ENCODE assay signal across 8 cellular contexts in genomic region chr13:41017153-41017552, GRCh38. TPM values are rescaled to one million over a fixed set of nuclear protein-coding genes. Genes with fewer than 3 reads are reported as not detected.
A peak's percentile ranks its signal among the peaks of the same experiment; 100 is the strongest.
DNase-seq lines count a peak whose midpoint lies in the region; ATAC-seq and TF ChIP-seq lines count a peak whose summit lies in the region.

No MANE protein-coding gene starts in this region.

- H3K27ac Mint-ChIP-seq in CD14-positive monocyte, result peak overlapping the region; percentile 88 to 100 (median 99)
- H3K27ac Mint-ChIP-seq in activated naive CD4-positive, alpha-beta T cell treated with anti-CD3 and anti-CD28 coated beads, Interleukin-2, amount 50 U/mL, for 72 hours, result peak overlapping the region; percentile 95 to 97

- H3K9me2 ChIP-seq in Loucy (replicated peaks; ENCODE audit: low read depth, low read length), result no peaks in the 10 kb centered on the region

- no peak overlapping the region for H2AFZ ChIP-seq in Loucy (ENCODE audit: low read length)

- H3K4me2 ChIP-seq in Loucy (ENCODE audit: low read depth, low read length, poor library complexity, severe bottlenecking), result peak overlapping the region; percentile 71

- H3K4me3 Mint-ChIP-seq in CD14-positive monocyte, result peak overlapping the region; percentile 83 to 93

- H3K4me1 ChIP-seq in Loucy (ENCODE audit: insufficient read depth, low read length, poor library complexity, severe bottlenecking), result peaks cover 46% of the 10 kb centered on the region

- peak overlapping the region; percentile 93 for H3K9ac ChIP-seq in Loucy (ENCODE audit: low read depth, low read length, poor library complexity, severe bottlenecking)

- DNase-seq in CD14-positive monocyte (ENCODE audit: low spot score), result peak; percentile 80
- no peak for DNase-seq in activated naive CD4-positive, alpha-beta T cell treated with anti-CD3 and anti-CD28 coated beads, Interleukin-2, amount 50 U/mL, for 72 hours (ENCODE audit: low spot score in 2 of 2)
- DNase-seq in mucosa of gallbladder (ENCODE audit: low spot score), result peak; percentile 45
- no peak for DNase-seq in OCI-M2 (lab: John Stamatoyannopoulos, UW; ENCODE audit: unreplicated experiment)
- DNase-seq in NCI-H2029 (lab: John Stamatoyannopoulos, UW), result no peak
- no peak for DNase-seq in NCI-H2196 (lab: John Stamatoyannopoulos, UW; ENCODE audit: unreplicated experiment)

- H3K27me3 Mint-ChIP-seq in CD14-positive monocyte (ENCODE audit: low read depth in 3 of 3), result no peaks in the 10 kb centered on the region

- peak overlapping the region; percentile 75 for H3K4me3 ChIP-seq in Loucy (ENCODE audit: low read length, poor library complexity, severe bottlenecking)

- H3K9me3 ChIP-seq in Loucy (ENCODE audit: insufficient read depth, low read depth, low read length), result no peaks in the 10 kb centered on the region

- H3K9me3 Mint-ChIP-seq in CD14-positive monocyte, result no peaks in the 10 kb centered on the region
- H3K9me3 Mint-ChIP-seq in activated naive CD4-positive, alpha-beta T cell treated with anti-CD3 and anti-CD28 coated beads, Interleukin-2, amount 50 U/mL, for 72 hours, result no peaks in the 10 kb centered on the region

- TF ChIP-seq CTCF in CD14-positive monocyte (IDR thresholded peaks at IDR 0.05) (no peak), Loucy (conservative IDR thresholded peaks at IDR 0.05; ENCODE audit: low read length) (no peak)

- H4K20me1 ChIP-seq in Loucy (ENCODE audit: insufficient read depth, low read length, poor library complexity, severe bottlenecking), result peaks cover 61% of the 10 kb centered on the region

- intact Hi-C loops in CD14-positive monocyte (cut with micrococcal nuclease), result loop anchor here (5.0 kb wide), 2 partner anchors 35 kb away; no protein-coding TSS in a partner anchor

- H3F3A ChIP-seq in Loucy (ENCODE audit: low read depth), result peaks cover 3% of the 10 kb centered on the region; the same call in 1 of the 2 replicates

- H3K79me2 ChIP-seq in Loucy (ENCODE audit: insufficient read depth, low read length), result peaks cover 98% of the 10 kb centered on the region

- ATAC-seq in activated naive CD4-positive, alpha-beta T cell treated with anti-CD3 and anti-CD28 coated beads, Interleukin-2, amount 50 U/mL, for 72 hours, result peak; percentile 20 to 48
- no peak for ATAC-seq in SK-N-SH treated with all-trans-retinoic acid at 6 μM for 48 hours

- peaks cover 13% of the 10 kb centered on the region for H3K36me3 ChIP-seq in Loucy (ENCODE audit: insufficient read depth, low read length)

- no peaks in the 10 kb centered on the region for H3K27me3 ChIP-seq in Loucy (ENCODE audit: insufficient read depth, low read length, poor library complexity, severe bottlenecking)

- peaks cover 48% of the 10 kb centered on the region for H3K4me1 Mint-ChIP-seq in CD14-positive monocyte

- H3K36me3 Mint-ChIP-seq in CD14-positive monocyte, result peaks cover 18 to 24% of the 10 kb centered on the region in 2 donors
- peaks cover 13 to 29% of the 10 kb centered on the region in 2 donors for H3K36me3 Mint-ChIP-seq in activated naive CD4-positive, alpha-beta T cell treated with anti-CD3 and anti-CD28 coated beads, Interleukin-2, amount 50 U/mL, for 72 hours

TF ChIP-seq in SK-N-SH treated with all-trans-retinoic acid at 6 μM for 48 hours, 23 proteins besides CTCF, POLR2A, EP300 and RAD21:
- TF ChIP-seq ZFP30 (CRISPR knock-in tag; IDR thresholded peaks at IDR 0.05) (no peak), OSR1 (CRISPR knock-in tag; IDR thresholded peaks at IDR 0.05) (no peak), SNAI2 (CRISPR knock-in tag; IDR thresholded peaks at IDR 0.05) (no peak), ZNF70 (CRISPR knock-in tag; IDR thresholded peaks at IDR 0.05) (no peak), ZNF8 (CRISPR knock-in tag; IDR thresholded peaks at IDR 0.05) (no peak), TCF4 (CRISPR knock-in tag; IDR thresholded peaks at IDR 0.05; ENCODE audit: borderline replicate concordance) (no peak), ARNTL (CRISPR knock-in tag; IDR thresholded peaks at IDR 0.05; ENCODE audit: borderline replicate concordance, low read depth) (no peak), ISL1 (CRISPR knock-in tag; IDR thresholded peaks at IDR 0.05) (no peak), POU6F1 (CRISPR knock-in tag; IDR thresholded peaks at IDR 0.05; ENCODE audit: borderline replicate concordance, low read depth) (no peak), ZC3H10 (CRISPR knock-in tag; IDR thresholded peaks at IDR 0.05) (no peak), ESRRG (CRISPR knock-in tag; IDR thresholded peaks at IDR 0.05) (no peak), CREB5 (CRISPR knock-in tag; IDR thresholded peaks at IDR 0.05; ENCODE audit: low read depth) (no peak), BACH2 (CRISPR knock-in tag; IDR thresholded peaks at IDR 0.05; ENCODE audit: borderline replicate concordance) (no peak), PATZ1 (CRISPR knock-in tag; IDR thresholded peaks at IDR 0.05; ENCODE audit: borderline replicate concordance) (no peak), ZNF565 (CRISPR knock-in tag; conservative IDR thresholded peaks at IDR 0.05; ENCODE audit: low read depth) (no peak), PPARA (CRISPR knock-in tag; IDR thresholded peaks at IDR 0.05; ENCODE audit: borderline replicate concordance) (no peak), TOX (CRISPR knock-in tag; IDR thresholded peaks at IDR 0.05; ENCODE audit: borderline replicate concordance) (no peak), TSHZ2 (CRISPR knock-in tag; IDR thresholded peaks at IDR 0.05) (no peak)
TF ChIP-seq in SK-N-SH treated with all-trans-retinoic acid at 6 μM for 48 hours: peak in this region for 0.

RNA-seq across cellular contexts. Expression of gene ELF1, which starts 2.0 kb away (rescaled TPM):
- 10 to 100 TPM; 83.3 TPM for polyA plus RNA-seq in CD14-positive monocyte
- 10 to 100 TPM; 62.0 to 86.2 TPM for total RNA-seq in activated naive CD4-positive, alpha-beta T cell treated with anti-CD3 and anti-CD28 coated beads, Interleukin-2, amount 50 U/mL, for 72 hours
- 121 TPM for total RNA-seq in mucosa of gallbladder

RNA-seq across cellular contexts. Expression of gene WBP4, which starts 44.2 kb away (rescaled TPM):
- polyA plus RNA-seq in CD14-positive monocyte, result 1 to 10 TPM; 2.8 to 3.8 TPM
- 10 to 100 TPM in 1 of 2 donors, 1 to 10 TPM in 1; 5.5 to 11.4 TPM for total RNA-seq in activated naive CD4-positive, alpha-beta T cell treated with anti-CD3 and anti-CD28 coated beads, Interleukin-2, amount 50 U/mL, for 72 hours
- total RNA-seq in mucosa of gallbladder, result 9.5 TPM

Comparison
In these comparisons a context has a peak if more than half of its experiments do, and no peak if none do; other contexts are left out.
1. DNase-seq: peak in CD14-positive monocyte (single experiment) and mucosa of gallbladder (single experiment); none in activated naive CD4-positive, alpha-beta T cell treated with anti-CD3 and anti-CD28 coated beads, Interleukin-2, amount 50 U/mL, for 72 hours (0 of 2), OCI-M2 (single experiment), NCI-H2029 (single experiment) and NCI-H2196 (single experiment).